20 cellular contexts compared by ENCODE assay signal in genomic region chr7:139597028-139597427, GRCh38.
DNase-seq lines count a peak whose midpoint lies in the region; ATAC-seq and TF ChIP-seq lines count a peak whose summit lies in the region.
"Had no signal": no experiment of that assay in that cellular context is flagged by ENCODE, and none has a peak within 500 bp of the region (broad histone marks: within the 10 kb centered on the region; RNA-seq: fewer than 3 reads in every experiment).

No MANE protein-coding gene starts in this region.

- TF ChIP-seq CTCF in HEK293 (tag by site-specific recombination; IDR thresholded peaks at IDR 0.05) (no peak), parathyroid adenoma (IDR thresholded peaks at IDR 0.05) (no peak)

- no peaks in the 10 kb centered on the region for H3K27me3 ChIP-seq in parathyroid adenoma (ENCODE audit: control insufficient read depth, insufficient read depth, low read length)
- H3K27me3 ChIP-seq: BLaER1 had no signal

- no peak overlapping the region for H2AFZ ChIP-seq in parathyroid adenoma

- H3K4me1 ChIP-seq in HEK293 (ENCODE audit: control insufficient read depth, insufficient read depth, low read length), result 0 out of 2 replicates have a peak, but pooled peaks cover 2% of the 10 kb centered on the region
- peaks cover 49% of the 10 kb centered on the region for H3K4me1 ChIP-seq in parathyroid adenoma
- H3K4me1 ChIP-seq: Caco-2, HAP-1 had no signal

- H3K36me3 ChIP-seq in HEK293 (ENCODE audit: control insufficient read depth in 2 of 2, insufficient read depth in 1 of 2, low read length in 2 of 2) (peaks cover 0 to 72% of the 10 kb centered on the region in 2 experiments; a peak in 1 of 3 replicates), parathyroid adenoma (ENCODE audit: control insufficient read depth, insufficient read depth, low read length) (no peaks in the 10 kb centered on the region)

- DNase-seq in activated CD8-positive, alpha-beta memory T cell treated with anti-CD3 and anti-CD28 coated beads, Interleukin-2, amount 50 U/mL, for 48 hours, result peak; percentile 36
- DNase-seq in activated CD8-positive, alpha-beta memory T cell treated with anti-CD3 and anti-CD28 coated beads, Interleukin-2, amount 50 U/mL, for 4 hours, result no peak
- DNase-seq in ecto neural progenitor cell (ENCODE audit: low spot score) (peak; percentile 37), NCI-H187 (lab: John Stamatoyannopoulos, UW) (no peak)
- DNase-seq: Caco-2; CD4-positive, CD25-positive, alpha-beta regulatory T cell; CD8-positive, alpha-beta T cell; DMS153; DND-41; GDM1; GOT3 had no signal

- H3K27ac ChIP-seq in HEK293 (ENCODE audit: extremely low read depth, low read depth, low read length) (no peak overlapping the region), parathyroid adenoma (peak overlapping the region; percentile 12)
- H3K27ac ChIP-seq: 22Rv1, BLaER1, C4-2B had no signal

- no peaks in the 10 kb centered on the region for H3K79me2 ChIP-seq in parathyroid adenoma

- H3K9ac ChIP-seq in parathyroid adenoma, result no peak overlapping the region
- H3K9ac ChIP-seq: BLaER1 had no signal

- H3K4me3 ChIP-seq in HEK293 (ENCODE audit: low read depth, low read length) (no peak overlapping the region), parathyroid adenoma (ENCODE audit: low read depth, low read length) (no peak overlapping the region)
- H3K4me3 ChIP-seq: BLaER1, GM12878, HAP-1 had no signal

- POLR2A ChIA-PET in HEK293 (lab: Yijun Ruan, JAX), result no interaction called here

- CTCF ChIA-PET in HEK293 (lab: Yijun Ruan, JAX), result no interaction called here

- no peaks in the 10 kb centered on the region for H3K9me3 ChIP-seq in HEK293 (ENCODE audit: control insufficient read depth, insufficient read depth, low read depth, low read length)
- no peaks in the 10 kb centered on the region for H3K9me3 ChIP-seq in parathyroid adenoma (ENCODE audit: control insufficient read depth, low read length)
- H3K9me3 ChIP-seq: BLaER1, Caco-2, HAP-1 had no signal

- ATAC-seq in GM18868 (IDR thresholded peaks at IDR 0.05; ENCODE audit: unreplicated experiment) (no peak), HG02981 (IDR thresholded peaks at IDR 0.05; ENCODE audit: unreplicated experiment) (no peak)
- ATAC-seq: CD8-positive, alpha-beta T cell; GM12878 had no signal

- H3K4me2 ChIP-seq in parathyroid adenoma (ENCODE audit: low read length), result no peak overlapping the region
- H3K4me2 ChIP-seq: BLaER1 had no signal

TF ChIP-seq in HEK293, 187 proteins besides CTCF, POLR2A, EP300 and RAD21:
- TF ChIP-seq ZSCAN5A (tag by site-specific recombination; IDR thresholded peaks at IDR 0.05) (no peak), ZBTB17 (tag by site-specific recombination; IDR thresholded peaks at IDR 0.05) (peak; percentile 89)

Comparison
In these comparisons a context has a peak if more than half of its experiments do, and no peak if none do; other contexts are left out.
1. DNase-seq: peak in activated CD8-positive, alpha-beta memory T cell treated with anti-CD3 and anti-CD28 coated beads, Interleukin-2, amount 50 U/mL, for 48 hours (single experiment) and ecto neural progenitor cell (single experiment); none in activated CD8-positive, alpha-beta memory T cell treated with anti-CD3 and anti-CD28 coated beads, Interleukin-2, amount 50 U/mL, for 4 hours (single experiment) and NCI-H187 (0 of 2).